In genomic region chr22:27984001-27984695, GRCh38 we compare ENCODE assay signal across 17 cellular contexts.
DNase-seq lines count a peak whose midpoint lies in the region; TF ChIP-seq lines count a peak whose summit lies in the region.
"Had no signal": no experiment of that assay in that cellular context is flagged by ENCODE, and none has a peak within 500 bp of the region (broad histone marks: within the 10 kb centered on the region; RNA-seq: fewer than 3 reads in every experiment).

No MANE protein-coding gene starts in this region.

- TF ChIP-seq POLR2A in Peyer's patch (IDR thresholded peaks at IDR 0.05) (no peak), breast epithelium (IDR thresholded peaks at IDR 0.05) (no peak)

- TF ChIP-seq CTCF in Peyer's patch (IDR thresholded peaks at IDR 0.05): no peak
- TF ChIP-seq CTCF in tibial artery (IDR thresholded peaks at IDR 0.05): no peak
- TF ChIP-seq CTCF in breast epithelium (IDR thresholded peaks at IDR 0.05): no peak

- H3K4me3 ChIP-seq in Peyer's patch (no peak overlapping the region), tibial artery (no peak overlapping the region), breast epithelium (no peak overlapping the region)
- H3K4me3 ChIP-seq: HAP-1 had no signal

- no peak overlapping the region for H3K27ac ChIP-seq in Peyer's patch
- H3K27ac ChIP-seq in tibial artery: no peak overlapping the region
- H3K27ac ChIP-seq in breast epithelium: no peak overlapping the region
- H3K27ac ChIP-seq: RWPE1 had no signal

- no peaks in the 10 kb centered on the region for H3K9me3 ChIP-seq in Peyer's patch
- no peaks in the 10 kb centered on the region for H3K9me3 ChIP-seq in tibial artery
- H3K9me3 ChIP-seq in breast epithelium: no peaks in the 10 kb centered on the region
- H3K9me3 ChIP-seq: HAP-1 had no signal

- H3K27me3 ChIP-seq in Peyer's patch: no peaks in the 10 kb centered on the region
- H3K27me3 ChIP-seq in tibial artery: no peaks in the 10 kb centered on the region
- no peaks in the 10 kb centered on the region for H3K27me3 ChIP-seq in breast epithelium

- H3K36me3 ChIP-seq in Peyer's patch (peaks cover 0 to 35% (median 0%) of the 10 kb centered on the region in 3 donors), tibial artery (peaks cover 20 to 74% (median 57%) of the 10 kb centered on the region in 3 donors), breast epithelium (no peaks in the 10 kb centered on the region)

- intact Hi-C loops in tibial artery (cut with DNase I; ENCODE audit: low total_unique reads) (no loop called here), breast epithelium (cut with DNase I; ENCODE audit: low total_unique reads) (no loop called here)

- H3K4me1 ChIP-seq in Peyer's patch (no peaks in the 10 kb centered on the region), tibial artery (no peaks in the 10 kb centered on the region), breast epithelium (no peaks in the 10 kb centered on the region)
- H3K4me1 ChIP-seq: HAP-1 had no signal

- peak; percentile 36 for DNase-seq in activated effector memory CD4-positive, alpha-beta T cell treated with anti-CD3 and anti-CD28 coated beads, Interleukin-2, amount 50 U/mL, for 16 hours
- DNase-seq in activated effector memory CD4-positive, alpha-beta T cell treated with Interleukin-2 at 50 U/mL for 16 hours: no peak
- peak in 2 of 3 donors; percentile 9 to 35 for DNase-seq in Peyer's patch
- DNase-seq in mesenteric fat pad (ENCODE audit: low spot score): peak; percentile 62
- peak; percentile 18 to 46 for DNase-seq in tibial artery
- DNase-seq in breast epithelium (ENCODE audit: low spot score in 2 of 2): no peak
- no peak for DNase-seq in inferior parietal cortex (ENCODE audit: extremely low spot score)
- DNase-seq: C1 segment of cervical spinal cord, DND-41, KBM-7, MV-4-11, NCI-H1417 treated with DMSO at 0.1 percent for 48 hours, NCI-H1930, NCI-H2171, NCI-H446 had no signal

Comparison
In these comparisons a context has a peak if more than half of its experiments do, and no peak if none do; other contexts are left out.
1. DNase-seq: peak in activated effector memory CD4-positive, alpha-beta T cell treated with anti-CD3 and anti-CD28 coated beads, Interleukin-2, amount 50 U/mL, for 16 hours (single experiment), Peyer's patch (2 of 3), mesenteric fat pad (single experiment) and tibial artery (2 of 2); none in activated effector memory CD4-positive, alpha-beta T cell treated with Interleukin-2 at 50 U/mL for 16 hours (single experiment), breast epithelium (0 of 2) and inferior parietal cortex (single experiment).